ENCODE assay signal across 36 cellular contexts in genomic region chr17:65851965-65852736, GRCh38.
"Had no signal": no experiment of that assay in that cellular context is flagged by ENCODE, and none has a peak within 500 bp of the region (broad histone marks: within the 10 kb centered on the region; RNA-seq: fewer than 3 reads in every experiment).

No MANE protein-coding gene starts in this region.

- H3K9me3 ChIP-seq: adrenal gland, body of pancreas, breast epithelium had no signal

- H3K27ac ChIP-seq: adrenal gland, body of pancreas, brain microvascular endothelial cell, breast epithelium, VCaP had no signal

- ATAC-seq: activated CD8-positive, alpha-beta T cell treated with anti-CD3 and anti-CD28 coated beads for 36 hours; activated naive CD4-positive, alpha-beta T cell treated with anti-CD3 and anti-CD28 coated beads, Interleukin-2, amount 50 U/mL, for 72 hours; activated T-cell treated with anti-CD3 and anti-CD28 coated beads, Interleukin-2, amount 50 U/mL, for 4 hours; activated T-cell treated with anti-CD3 and anti-CD28 coated beads, Interleukin-2, amount 50 U/mL, for 72 hours; activated T-helper 17 cell treated with anti-CD3 and anti-CD28 coated beads, Interleukin-2, amount 50 U/mL, for 72 hours; body of pancreas had no signal

- H3K27ac Mint-ChIP-seq: activated B cell treated with CpG ODN at 0.5 μM for 24 hours; activated CD4-positive, alpha-beta memory T cell treated with anti-CD3 and anti-CD28 coated beads for 36 hours; activated CD4-positive, alpha-beta T cell treated with anti-CD3 and anti-CD28 coated beads, Interleukin-2, amount 10 ng/mL, durations not matched to agents 24 days and 14 days; activated CD8-positive, alpha-beta T cell treated with anti-CD3 and anti-CD28 coated beads for 36 hours; activated naive CD4-positive, alpha-beta T cell treated with anti-CD3 and anti-CD28 coated beads for 36 hours; activated naive CD4-positive, alpha-beta T cell treated with anti-CD3 and anti-CD28 coated beads, Interleukin-2, amount 50 U/mL, for 72 hours; activated naive CD8-positive, alpha-beta T cell treated with anti-CD3 and anti-CD28 coated beads for 36 hours; activated T-cell treated with anti-CD3 and anti-CD28 coated beads, Interleukin-2, amount 50 U/mL, for 72 hours; activated T-helper 1 cell treated with anti-CD3 and anti-CD28 coated beads, Interleukin-12 subunit alpha, Interleukin-12 subunit beta, Interleukin-2, Interleukin-4 antibody, amounts not matched to agents 30 ng/mL and 10 ng/mL and 1 ng/mL, durations not matched to agents 14 hours and 24 hours and 36 hours; activated T-helper 17 cell treated with anti-CD3 and anti-CD28 coated beads, Interleukin-2, amount 50 U/mL, for 72 hours; T-helper 1 cell treated with Interleukin-12 subunit alpha and Interleukin-12 subunit beta and Interleukin-4 antibody, amounts not matched to agents 30 μg/mL and 1 μg/mL, for 36 hours; T-helper 2 cell treated with Interferon-gamma antibody and Interleukin-4, amounts not matched to agents 5 μg/mL and 100 μg/mL, for 36 hours had no signal

- H3K27me3 ChIP-seq: adrenal gland, body of pancreas, brain microvascular endothelial cell, breast epithelium had no signal

- H3K4me1 Mint-ChIP-seq: activated B cell treated with CpG ODN at 0.5 μM for 24 hours; activated CD4-positive, alpha-beta T cell treated with anti-CD3 and anti-CD28 coated beads, Interleukin-2, amount 10 ng/mL, durations not matched to agents 24 days and 14 days; activated naive CD8-positive, alpha-beta T cell treated with anti-CD3 and anti-CD28 coated beads for 36 hours had no signal

- H3K4me1 ChIP-seq: adrenal gland, body of pancreas, breast epithelium had no signal

- H3K36me3 ChIP-seq: adrenal gland, brain microvascular endothelial cell, breast epithelium had no signal

- H3K36me3 Mint-ChIP-seq: activated CD4-positive, alpha-beta memory T cell treated with anti-CD3 and anti-CD28 coated beads for 36 hours; activated naive CD4-positive, alpha-beta T cell treated with anti-CD3 and anti-CD28 coated beads, Interleukin-2, amount 50 U/mL, for 72 hours; activated naive CD8-positive, alpha-beta T cell treated with anti-CD3 and anti-CD28 coated beads for 36 hours had no signal

- FAIRE-seq: astrocyte, TTC549 had no signal

- DNase-seq: activated B cell treated with CpG ODN at 0.5 μM for 24 hours; activated CD4-positive, alpha-beta memory T cell treated with anti-CD3 and anti-CD28 coated beads for 36 hours; activated CD4-positive, alpha-beta T cell treated with anti-CD3 and anti-CD28 coated beads for 4 hours; activated CD4-positive, alpha-beta T cell treated with anti-CD3 and anti-CD28 coated beads, Interleukin-2, amount 10 ng/mL, durations not matched to agents 24 days and 14 days; activated CD4-positive, alpha-beta T cell treated with anti-CD3 and anti-CD28 coated beads, Interleukin-2, amount 50 U/mL, for 1 hour; activated CD4-positive, alpha-beta T cell treated with anti-CD3 and anti-CD28 coated beads, Interleukin-2, amount 50 U/mL, for 4 hours; activated CD4-positive, CD25-positive, alpha-beta regulatory T cell treated with anti-CD3 and anti-CD28 coated beads, Interleukin-2, amount 50 U/mL, for 72 hours; activated CD8-positive, alpha-beta memory T cell treated with anti-CD3 and anti-CD28 coated beads, Interleukin-2, amount 50 U/mL, for 4 hours; activated CD8-positive, alpha-beta T cell treated with anti-CD3 and anti-CD28 coated beads for 36 hours; activated effector memory CD4-positive, alpha-beta T cell treated with anti-CD3 and anti-CD28 coated beads, Interleukin-2, amount 50 U/mL, for 16 hours; activated gamma-delta T cell treated with Interleukin-2 at 50 U/mL for 16 hours; activated naive CD4-positive, alpha-beta T cell; activated naive CD4-positive, alpha-beta T cell treated with anti-CD3 and anti-CD28 coated beads for 36 hours; activated naive CD4-positive, alpha-beta T cell treated with anti-CD3 and anti-CD28 coated beads, Interleukin-2, amount 50 U/mL, for 16 hours; activated naive CD8-positive, alpha-beta T cell treated with anti-CD3 and anti-CD28 coated beads for 36 hours; activated T-cell treated with anti-CD3 and anti-CD28 coated beads for 4 hours; activated T-cell treated with anti-CD3 and anti-CD28 coated beads, Interleukin-2, amount 50 U/mL, for 1 hour; activated T-cell treated with anti-CD3 and anti-CD28 coated beads, Interleukin-2, amount 50 U/mL, for 4 hours; activated T-cell treated with anti-CD3 and anti-CD28 coated beads, Interleukin-2, amount 50 U/mL, for 72 hours; adrenal gland; amniotic stem cell; aorta; body of pancreas; brain microvascular endothelial cell; central memory CD4-positive, alpha-beta T cell; T-helper 2 cell; T-helper 9 cell had no signal

- H3K4me3 Mint-ChIP-seq: activated B cell treated with CpG ODN at 0.5 μM for 24 hours; activated CD4-positive, alpha-beta memory T cell treated with anti-CD3 and anti-CD28 coated beads for 36 hours; activated CD4-positive, alpha-beta T cell treated with anti-CD3 and anti-CD28 coated beads, Interleukin-2, amount 10 ng/mL, durations not matched to agents 24 days and 14 days; activated CD8-positive, alpha-beta T cell treated with anti-CD3 and anti-CD28 coated beads for 36 hours; activated naive CD4-positive, alpha-beta T cell treated with anti-CD3 and anti-CD28 coated beads for 36 hours; activated naive CD8-positive, alpha-beta T cell treated with anti-CD3 and anti-CD28 coated beads for 36 hours; activated T-cell treated with anti-CD3 and anti-CD28 coated beads, Interleukin-2, amount 50 U/mL, for 4 hours; activated T-cell treated with anti-CD3 and anti-CD28 coated beads, Interleukin-2, amount 50 U/mL, for 72 hours; activated T-helper 1 cell treated with anti-CD3 and anti-CD28 coated beads, Interleukin-12 subunit alpha, Interleukin-12 subunit beta, Interleukin-2, Interleukin-4 antibody, amounts not matched to agents 30 ng/mL and 10 ng/mL and 1 ng/mL, durations not matched to agents 14 hours and 24 hours and 36 hours; activated T-helper 17 cell treated with anti-CD3 and anti-CD28 coated beads, Interleukin-2, amount 50 U/mL, for 72 hours; T-helper 1 cell treated with Interleukin-12 subunit alpha and Interleukin-12 subunit beta and Interleukin-4 antibody, amounts not matched to agents 30 μg/mL and 1 μg/mL, for 36 hours; T-helper 2 cell treated with Interferon-gamma antibody and Interleukin-4, amounts not matched to agents 5 μg/mL and 100 μg/mL, for 36 hours had no signal

- H3K9me3 Mint-ChIP-seq: activated B cell treated with CpG ODN at 0.5 μM for 24 hours; activated CD4-positive, alpha-beta memory T cell treated with anti-CD3 and anti-CD28 coated beads for 36 hours; activated CD4-positive, alpha-beta T cell treated with anti-CD3 and anti-CD28 coated beads, Interleukin-2, amount 10 ng/mL, durations not matched to agents 24 days and 14 days; activated CD8-positive, alpha-beta T cell treated with anti-CD3 and anti-CD28 coated beads for 36 hours; activated naive CD4-positive, alpha-beta T cell treated with anti-CD3 and anti-CD28 coated beads for 36 hours; activated naive CD4-positive, alpha-beta T cell treated with anti-CD3 and anti-CD28 coated beads, Interleukin-2, amount 50 U/mL, for 72 hours; activated naive CD8-positive, alpha-beta T cell treated with anti-CD3 and anti-CD28 coated beads for 36 hours; activated T-cell treated with anti-CD3 and anti-CD28 coated beads, Interleukin-2, amount 50 U/mL, for 4 hours; activated T-helper 1 cell treated with anti-CD3 and anti-CD28 coated beads, Interleukin-12 subunit alpha, Interleukin-12 subunit beta, Interleukin-2, Interleukin-4 antibody, amounts not matched to agents 30 ng/mL and 10 ng/mL and 1 ng/mL, durations not matched to agents 14 hours and 24 hours and 36 hours; activated T-helper 17 cell treated with anti-CD3 and anti-CD28 coated beads, Interleukin-2, amount 50 U/mL, for 72 hours; T-helper 1 cell treated with Interleukin-12 subunit alpha and Interleukin-12 subunit beta and Interleukin-4 antibody, amounts not matched to agents 30 μg/mL and 1 μg/mL, for 36 hours; T-helper 2 cell treated with Interferon-gamma antibody and Interleukin-4, amounts not matched to agents 5 μg/mL and 100 μg/mL, for 36 hours had no signal

- H3K4me3 ChIP-seq: adrenal gland, body of pancreas, breast epithelium had no signal

- H3K27me3 Mint-ChIP-seq: activated CD4-positive, alpha-beta T cell treated with anti-CD3 and anti-CD28 coated beads, Interleukin-2, amount 10 ng/mL, durations not matched to agents 24 days and 14 days; activated CD8-positive, alpha-beta T cell treated with anti-CD3 and anti-CD28 coated beads for 36 hours; activated naive CD8-positive, alpha-beta T cell treated with anti-CD3 and anti-CD28 coated beads for 36 hours had no signal
